In the genomic region with DNA sequence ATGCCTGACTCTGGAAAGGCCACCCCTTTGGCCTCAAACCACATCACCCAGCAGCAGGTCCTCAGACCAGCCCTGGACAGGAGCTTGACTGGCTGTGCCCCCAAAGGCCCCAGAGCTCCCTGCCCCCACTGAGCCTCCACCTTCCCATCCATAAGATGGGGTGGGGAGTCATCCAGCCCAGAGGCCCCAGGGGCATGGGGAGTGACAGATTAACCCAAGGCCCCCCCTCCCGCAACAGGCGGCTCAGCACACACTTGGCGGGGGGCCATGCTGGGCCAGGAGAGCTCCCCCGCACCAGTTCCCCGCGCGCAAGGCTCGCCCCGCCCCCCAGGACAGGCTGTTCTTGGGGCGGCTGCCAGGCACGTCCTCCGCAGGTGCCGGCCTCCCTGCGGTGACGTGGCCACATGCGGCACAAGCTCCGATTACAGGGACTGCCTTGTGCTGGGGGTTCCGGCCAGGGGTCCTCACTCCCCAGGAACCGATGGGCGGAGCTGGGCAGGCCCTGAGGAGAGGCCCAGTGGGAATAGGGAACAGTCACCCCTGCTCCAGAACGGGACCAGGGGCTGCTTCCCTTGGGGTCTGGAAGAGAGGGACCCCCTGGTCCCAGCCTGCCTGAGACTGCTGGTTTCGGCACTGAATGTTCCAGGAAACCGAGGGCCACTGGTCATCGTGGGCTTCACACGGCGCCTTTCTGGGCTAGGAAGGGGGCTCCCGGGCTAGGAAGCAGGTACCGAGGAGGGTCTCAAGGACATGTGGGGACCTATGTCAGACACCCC, we compare ENCODE assay signal across 12 cellular contexts. TPM values are rescaled to one million over a fixed set of nuclear protein-coding genes. Genes with fewer than 3 reads are reported as not detected.
A peak's percentile ranks its signal among the peaks of the same experiment; 100 is the strongest.
DNase-seq lines count a peak whose midpoint lies in the region; ATAC-seq, FAIRE-seq and TF ChIP-seq lines count a peak whose summit lies in the region.
"Had no signal": no experiment of that assay in that cellular context is flagged by ENCODE, and none has a peak within 500 bp of the region (broad histone marks: within the 10 kb centered on the region; RNA-seq: fewer than 3 reads in every experiment).

No MANE protein-coding gene starts in this region.

- no peak for TF ChIP-seq CTCF in fibroblast of mammary gland (conservative IDR thresholded peaks at IDR 0.05; ENCODE audit: control insufficient read depth, insufficient read depth, low read depth, low read length)
- no peak for TF ChIP-seq CTCF in pancreas (IDR thresholded peaks at IDR 0.05)
- TF ChIP-seq CTCF in GM10266 (IDR thresholded peaks at IDR 0.05; ENCODE audit: control insufficient read depth, insufficient read depth, low read depth, missing control alignments) = no peak

- no peaks in the 10 kb centered on the region for H3K9me3 ChIP-seq in pancreas

- WGBS in pancreas, 2 donors = 40% methylated on average over 26 to 28 of the region's 28 CpGs

- intact Hi-C loops in pancreas (cut with DNase I) = loop anchor here (2.0 to 10.0 kb wide), 5 partner anchors 356 to 586 kb away; partner anchors contain the start of genes C11orf21 (in 1 of the 3) and TSPAN32 (in 1 of the 3)

- peak overlapping the region; percentile 26 to 69 (median 42) for H3K27ac ChIP-seq in pancreas

- H3K4me3 ChIP-seq in fibroblast of mammary gland (ENCODE audit: control insufficient read depth, low read depth, low read length) (no peak overlapping the region), pancreas (no peak overlapping the region)

- H3K27me3 ChIP-seq in pancreas = no peaks in the 10 kb centered on the region

- H3K4me1 ChIP-seq in pancreas = peaks cover 14 to 23% (median 17%) of the 10 kb centered on the region in 3 donors

- ATAC-seq in pancreas = peak; percentile 37 to 53 (median 46)

- no peaks in the 10 kb centered on the region for H3K36me3 ChIP-seq in pancreas

- no peak for FAIRE-seq in pancreas (lab: Jason Lieb, UNC)
- FAIRE-seq: G401.6, TTC549 had no signal

- DNase-seq in EH (ENCODE audit: low read depth) (peak; percentile 45), NCI-H2196 (lab: John Stamatoyannopoulos, UW; ENCODE audit: unreplicated experiment) (peak; percentile 80), fibroblast of mammary gland (ENCODE audit: low read depth) (peak; percentile 56), pancreas (peak; percentile 65 to 92 (median 84)), OCI-M1 (lab: John Stamatoyannopoulos, UW) (no peak), GM10266 (ENCODE audit: extremely low spot score) (no peak), NCI-H187 treated with DMSO at 0.1 percent for 48 hours (lab: John Stamatoyannopoulos, UW) (no peak)
- DNase-seq in stimulated activated CD4-positive, alpha-beta T cell treated with anti-CD3 and anti-CD28 coated beads, Interleukin-4, amount 100 ng/mL, for 4 hours = no peak
- DNase-seq: NCI-H446 treated with DMSO at 0.1 percent for 48 hours; stimulated activated CD4-positive, alpha-beta T cell treated with anti-CD3 and anti-CD28 coated beads, Interleukin-4, amount 100 ng/mL, for 1 hour had no signal

RNA-seq across cellular contexts. Expression of gene CDKN1C, which starts 5.1 kb away (rescaled TPM):
- 10 to 100 TPM in 5 of 6 donors, 1 to 10 TPM in 1; 9.2 to 23.1 (median 19.2) TPM for total RNA-seq in pancreas
- polyA plus RNA-seq in pancreas = 10 to 100 TPM; 36.1 to 71.4 TPM

RNA-seq across cellular contexts. Expression of gene PHLDA2, which starts 38.6 kb away (rescaled TPM):
- 1 to 10 TPM in 4 of 6 donors, under 1 TPM in 2; 0.16 to 9.0 (median 2.1) TPM for total RNA-seq in pancreas
- 1 to 10 TPM; 2.6 to 5.9 TPM for polyA plus RNA-seq in pancreas

Comparison
In these comparisons a context has a peak if more than half of its experiments do, and no peak if none do; other contexts are left out.
1. DNase-seq: peak in EH (single experiment), NCI-H2196 (single experiment), fibroblast of mammary gland (single experiment) and pancreas (6 of 6); none in stimulated activated CD4-positive, alpha-beta T cell treated with anti-CD3 and anti-CD28 coated beads, Interleukin-4, amount 100 ng/mL, for 4 hours (0 of 2), OCI-M1 (single experiment), GM10266 (single experiment) and NCI-H187 treated with DMSO at 0.1 percent for 48 hours (single experiment).